Comparison of ENCODE assay signal across 9 cellular contexts in the genomic region with DNA sequence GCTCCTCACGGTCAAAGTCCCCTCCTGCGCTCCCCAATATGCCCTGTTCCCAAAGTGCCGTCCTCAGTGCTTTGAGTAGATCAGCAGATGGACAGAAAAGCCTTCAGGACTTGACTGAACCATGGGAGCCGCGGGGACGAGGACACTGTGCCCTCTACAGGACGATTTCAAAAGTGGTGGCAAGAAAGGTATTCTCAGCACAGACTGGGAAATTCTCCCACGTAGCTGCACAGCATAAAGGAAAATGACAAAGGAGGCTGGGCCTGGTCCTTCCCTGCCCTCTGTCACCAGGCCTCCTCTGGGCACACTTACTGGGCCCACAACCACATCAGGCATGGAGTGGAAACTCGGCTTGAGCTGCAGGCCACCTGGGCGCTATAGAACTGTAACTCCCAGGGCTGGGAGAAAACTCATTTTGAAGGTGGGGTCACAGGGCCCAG. TPM values are rescaled to one million over a fixed set of nuclear protein-coding genes. Genes with fewer than 3 reads are reported as not detected.
DNase-seq lines count a peak whose midpoint lies in the region; ATAC-seq and TF ChIP-seq lines count a peak whose summit lies in the region.
"Had no signal": no experiment of that assay in that cellular context is flagged by ENCODE, and none has a peak within 500 bp of the region (broad histone marks: within the 10 kb centered on the region; RNA-seq: fewer than 3 reads in every experiment).

No MANE protein-coding gene starts in this region.

- no TSS peak for BruUV-seq in PC-3 (replicated peaks; lab: Mats Ljungman, UMichigan)

- no peaks in the 10 kb centered on the region for H4K20me1 ChIP-seq in PC-3 (ENCODE audit: low read length)

- H3K27ac ChIP-seq in PC-3 (ENCODE audit: low read length) (no peak overlapping the region), foreskin keratinocyte (no peak overlapping the region), parathyroid adenoma (no peak overlapping the region), vagina (no peak overlapping the region)
- H3K27ac ChIP-seq: SJSA1 had no signal

- H3K27me3 Mint-ChIP-seq in activated T-helper 2 cell treated with anti-CD3 and anti-CD28 coated beads, Interferon-gamma antibody, Interleukin-2, Interleukin-4, amounts not matched to agents 10 μg/mL and 5 μg/mL and 100 μg/mL, durations not matched to agents 14 hours and 24 hours and 36 hours (ENCODE audit: low read depth): no peaks in the 10 kb centered on the region

- H3K9me3 ChIP-seq in PC-3 (ENCODE audit: low read length) (no peaks in the 10 kb centered on the region), parathyroid adenoma (ENCODE audit: control insufficient read depth, low read length) (no peaks in the 10 kb centered on the region), vagina (no peaks in the 10 kb centered on the region)
- H3K9me3 ChIP-seq: SJSA1 had no signal

- CTCF ChIA-PET in PC-3 (lab: Charles Lee): interaction anchor here (1.8 kb wide), 1 partner anchor 97 kb away, joined by 8 read pairs; no protein-coding TSS in a partner anchor

- H3K36me3 ChIP-seq in PC-3 (ENCODE audit: low read depth, low read length) (no peaks in the 10 kb centered on the region), parathyroid adenoma (ENCODE audit: control insufficient read depth, insufficient read depth, low read length) (no peaks in the 10 kb centered on the region), vagina (no peaks in the 10 kb centered on the region)
- H3K36me3 ChIP-seq: SJSA1 had no signal

- no peak overlapping the region for H3K27ac Mint-ChIP-seq in activated T-helper 2 cell treated with anti-CD3 and anti-CD28 coated beads, Interferon-gamma antibody, Interleukin-2, Interleukin-4, amounts not matched to agents 10 μg/mL and 5 μg/mL and 100 μg/mL, durations not matched to agents 14 hours and 24 hours and 36 hours

- no peaks in the 10 kb centered on the region for H3K9me2 ChIP-seq in PC-3 (replicated peaks; ENCODE audit: low read length)

- H3K9me3 Mint-ChIP-seq in activated T-helper 2 cell treated with anti-CD3 and anti-CD28 coated beads, Interferon-gamma antibody, Interleukin-2, Interleukin-4, amounts not matched to agents 10 μg/mL and 5 μg/mL and 100 μg/mL, durations not matched to agents 14 hours and 24 hours and 36 hours: no peaks in the 10 kb centered on the region

- H3K36me3 Mint-ChIP-seq in activated T-helper 2 cell treated with anti-CD3 and anti-CD28 coated beads, Interferon-gamma antibody, Interleukin-2, Interleukin-4, amounts not matched to agents 10 μg/mL and 5 μg/mL and 100 μg/mL, durations not matched to agents 14 hours and 24 hours and 36 hours (ENCODE audit: low read depth): no peaks in the 10 kb centered on the region

- H3F3A ChIP-seq in PC-3 (ENCODE audit: low read length, unreplicated experiment): no peaks in the 10 kb centered on the region

- H3K79me2 ChIP-seq in PC-3 (ENCODE audit: low read length) (no peaks in the 10 kb centered on the region), parathyroid adenoma (no peaks in the 10 kb centered on the region)

- H3K4me1 ChIP-seq in PC-3 (ENCODE audit: insufficient read depth, low read length): 0 out of 2 replicates have a peak, but pooled peaks cover 7% of the 10 kb centered on the region
- no peaks in the 10 kb centered on the region for H3K4me1 ChIP-seq in foreskin keratinocyte
- no peaks in the 10 kb centered on the region for H3K4me1 ChIP-seq in parathyroid adenoma
- peaks cover 8% of the 10 kb centered on the region for H3K4me1 ChIP-seq in vagina
- H3K4me1 ChIP-seq: SJSA1 had no signal

- peak; percentile 68 for DNase-seq in COLO668 (lab: John Stamatoyannopoulos, UW; ENCODE audit: unreplicated experiment)
- DNase-seq in PC-3: peak; percentile 64
- peak; percentile 35 for DNase-seq in activated T-helper 2 cell treated with anti-CD3 and anti-CD28 coated beads, Interferon-gamma antibody, Interleukin-2, Interleukin-4, amounts not matched to agents 10 μg/mL and 5 μg/mL and 100 μg/mL, durations not matched to agents 14 hours and 24 hours and 36 hours (ENCODE audit: low spot score)
- peak in 1 of 2 donors; percentile 42 for DNase-seq in foreskin keratinocyte
- DNase-seq in vagina (ENCODE audit: extremely low spot score in 2 of 2): no peak

- TF ChIP-seq POLR2A in vagina (IDR thresholded peaks at IDR 0.05): no peak

- H3K4me3 Mint-ChIP-seq in activated T-helper 2 cell treated with anti-CD3 and anti-CD28 coated beads, Interferon-gamma antibody, Interleukin-2, Interleukin-4, amounts not matched to agents 10 μg/mL and 5 μg/mL and 100 μg/mL, durations not matched to agents 14 hours and 24 hours and 36 hours (ENCODE audit: low read depth): no peak overlapping the region

- no peak overlapping the region for H3K9ac ChIP-seq in PC-3 (ENCODE audit: low read length)
- H3K9ac ChIP-seq in parathyroid adenoma: no peak overlapping the region

- ATAC-seq in GM19324 (IDR thresholded peaks at IDR 0.05; ENCODE audit: low FRiP score, unreplicated experiment) (peak; percentile 60), HG03469 (IDR thresholded peaks at IDR 0.05; ENCODE audit: unreplicated experiment) (peak; percentile 73), PC-3 (peak; percentile 94), foreskin keratinocyte (peak; percentile 65)

- H3K4me1 Mint-ChIP-seq in activated T-helper 2 cell treated with anti-CD3 and anti-CD28 coated beads, Interferon-gamma antibody, Interleukin-2, Interleukin-4, amounts not matched to agents 10 μg/mL and 5 μg/mL and 100 μg/mL, durations not matched to agents 14 hours and 24 hours and 36 hours (ENCODE audit: low read depth): peaks cover 4% of the 10 kb centered on the region

- TF ChIP-seq CTCF in PC-3 (conservative IDR thresholded peaks at IDR 0.05; ENCODE audit: low read depth, low read length): peak; percentile 85
- TF ChIP-seq CTCF in foreskin keratinocyte (conservative IDR thresholded peaks at IDR 0.05): peak; percentile 72
- peak; percentile 69 for TF ChIP-seq CTCF in parathyroid adenoma (IDR thresholded peaks at IDR 0.05)
- TF ChIP-seq CTCF in vagina (IDR thresholded peaks at IDR 0.05): peak; percentile 8 to 55 (median 21)

- H3K4me2 ChIP-seq in PC-3 (ENCODE audit: low read length) (no peak overlapping the region), parathyroid adenoma (ENCODE audit: low read length) (no peak overlapping the region)

- H3K4me3 ChIP-seq in PC-3 (ENCODE audit: low read length): no peak overlapping the region
- H3K4me3 ChIP-seq in parathyroid adenoma (ENCODE audit: low read depth, low read length): no peak overlapping the region
- no peak overlapping the region for H3K4me3 ChIP-seq in vagina
- H3K4me3 ChIP-seq: SJSA1 had no signal

- H2AFZ ChIP-seq in PC-3 (ENCODE audit: low read length): peak overlapping the region; percentile 68
- peak overlapping the region; percentile 60 for H2AFZ ChIP-seq in parathyroid adenoma

- POLR2A ChIA-PET in PC-3 (lab: Charles Lee; ENCODE audit: unreplicated experiment): no interaction called here

- H3K27me3 ChIP-seq in PC-3 (ENCODE audit: low read length) (no peaks in the 10 kb centered on the region), foreskin keratinocyte (no peaks in the 10 kb centered on the region), parathyroid adenoma (ENCODE audit: control insufficient read depth, insufficient read depth, low read length) (no peaks in the 10 kb centered on the region), vagina (no peaks in the 10 kb centered on the region)
- H3K27me3 ChIP-seq: SJSA1 had no signal

- intact Hi-C loops in PC-3 (cut with micrococcal nuclease) (loop anchor here (1.0 to 5.0 kb wide), 2 partner anchors 97 to 232 kb away; no protein-coding TSS in a partner anchor), vagina (cut with DNase I) (loop anchor here (5.0 kb wide), 1 partner anchor 102 kb away; no protein-coding TSS in a partner anchor)
- intact Hi-C loops in activated T-helper 2 cell treated with anti-CD3 and anti-CD28 coated beads, Interferon-gamma antibody, Interleukin-2, Interleukin-4, amounts not matched to agents 10 μg/mL and 5 μg/mL and 100 μg/mL, durations not matched to agents 14 hours and 24 hours and 36 hours (cut with micrococcal nuclease): loop anchor here (1.0 kb wide), 1 partner anchor 97 kb away; no protein-coding TSS in a partner anchor

RNA-seq across cellular contexts. Expression of gene MTMR12, which starts 16.7 kb away (rescaled TPM):
- total RNA-seq in PC-3 (2014; rRNA removed): 14.5 and 16.0 TPM in 2 replicates
- 22.7 and 23.5 TPM in 2 replicates for total RNA-seq in activated T-helper 2 cell treated with anti-CD3 and anti-CD28 coated beads, Interferon-gamma antibody, Interleukin-2, Interleukin-4, amounts not matched to agents 10 μg/mL and 5 μg/mL and 100 μg/mL, durations not matched to agents 14 hours and 24 hours and 36 hours
- total RNA-seq in foreskin keratinocyte: 17.1 and 19.3 TPM in 2 replicates
- 4.5 and 5.7 TPM in 2 replicates for polyA plus RNA-seq in foreskin keratinocyte
- 23.8 TPM for total RNA-seq in vagina

Comparison
In these comparisons a context has a peak if more than half of its experiments do, and no peak if none do; other contexts are left out.
1. DNase-seq: peak in COLO668 (single experiment), PC-3 (single experiment) and activated T-helper 2 cell treated with anti-CD3 and anti-CD28 coated beads, Interferon-gamma antibody, Interleukin-2, Interleukin-4, amounts not matched to agents 10 μg/mL and 5 μg/mL and 100 μg/mL, durations not matched to agents 14 hours and 24 hours and 36 hours (single experiment); none in vagina (0 of 2).
2. CTCF ChIP-seq: peak in every context shown above with its lines; median percentile 85 in PC-3; 72 in foreskin keratinocyte; 69 in parathyroid adenoma; 21 in vagina.
3. Peak in every context shown above with its lines, with median percentiles within 50 percentile points of each other: ATAC-seq.